Comparison of ENCODE assay signal across 3 cellular contexts in genomic region chr17:66649818-66650489, GRCh38.
TF ChIP-seq lines count a peak whose summit lies in the region.

No MANE protein-coding gene starts in this region.

TF ChIP-seq in SK-N-SH, 30 proteins besides CTCF, POLR2A, EP300 and RAD21 (continued from another document):
- TF ChIP-seq NRF1 (IDR thresholded peaks at IDR 0.05; ENCODE audit: low read depth, low read length), result peak; percentile 5; the same call in 1 of the 2 replicates

TF ChIP-seq in SK-N-SH treated with all-trans-retinoic acid at 6 μM for 48 hours, 23 proteins besides CTCF, POLR2A, EP300 and RAD21 (continued from another document):
- no peak for TF ChIP-seq CSRNP3 (CRISPR knock-in tag; IDR thresholded peaks at IDR 0.05)
- TF ChIP-seq ZNF70 (CRISPR knock-in tag; IDR thresholded peaks at IDR 0.05), result no peak
- TF ChIP-seq CREB5 (CRISPR knock-in tag; IDR thresholded peaks at IDR 0.05; ENCODE audit: low read depth), result no peak
- TF ChIP-seq TSHZ2 (CRISPR knock-in tag; IDR thresholded peaks at IDR 0.05), result no peak
- TF ChIP-seq POU6F1 (CRISPR knock-in tag; IDR thresholded peaks at IDR 0.05; ENCODE audit: borderline replicate concordance, low read depth), result no peak
- no peak for TF ChIP-seq SNAI2 (CRISPR knock-in tag; IDR thresholded peaks at IDR 0.05)
- TF ChIP-seq ARNTL (CRISPR knock-in tag; IDR thresholded peaks at IDR 0.05; ENCODE audit: borderline replicate concordance, low read depth), result no peak
- TF ChIP-seq ZNF565 (CRISPR knock-in tag; conservative IDR thresholded peaks at IDR 0.05; ENCODE audit: low read depth), result no peak
- TF ChIP-seq ZNF8 (CRISPR knock-in tag; IDR thresholded peaks at IDR 0.05), result no peak

TF ChIP-seq in HepG2, 621 proteins besides CTCF, POLR2A, EP300 and RAD21 (continued from another document):
- TF ChIP-seq RBM22 (optimal IDR thresholded peaks at IDR 0.05; ENCODE audit: low read length), result peak; percentile 15
